In the genomic region with DNA sequence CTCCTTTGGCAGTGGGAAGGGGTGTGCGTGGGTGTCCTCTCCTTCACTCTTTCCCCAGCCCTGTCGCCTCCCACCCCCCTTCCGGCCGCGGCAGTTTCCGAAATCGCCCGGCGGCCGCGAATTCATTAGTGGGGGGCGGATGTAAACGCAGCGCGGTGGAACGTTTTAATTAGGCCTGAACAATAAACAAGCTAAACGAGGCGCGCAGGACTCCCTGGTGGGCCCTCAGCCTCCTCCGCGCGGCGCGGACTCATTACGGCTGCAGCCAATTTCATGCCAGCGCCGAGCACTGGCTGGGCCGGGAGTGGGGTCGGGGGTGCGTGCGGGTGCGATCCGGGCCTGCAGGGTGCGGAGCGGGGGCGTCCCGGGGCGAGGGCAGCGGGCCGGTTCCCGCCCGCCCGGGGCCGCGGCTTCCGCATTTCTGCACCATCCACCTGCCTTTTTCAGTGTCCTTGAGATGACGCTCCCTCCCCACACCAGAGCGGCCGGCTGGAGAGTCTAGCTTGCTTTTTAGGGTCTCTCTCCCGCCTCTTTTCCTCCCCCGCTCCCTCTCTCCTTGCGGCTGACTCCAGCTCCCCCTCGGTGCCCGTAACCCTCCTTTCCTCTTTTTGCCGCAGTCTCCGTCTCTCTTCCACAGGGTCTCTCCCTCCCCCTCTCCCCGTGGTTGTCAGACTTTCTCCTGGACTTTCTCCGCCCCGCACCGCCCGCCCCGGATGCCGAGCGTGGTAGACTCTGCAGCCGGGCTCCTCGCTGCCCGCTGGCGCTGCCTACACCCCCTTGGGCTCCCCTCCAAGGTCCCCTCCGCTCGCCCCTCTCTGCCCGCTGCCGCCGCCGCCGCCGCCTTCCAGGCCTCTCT, we compare ENCODE assay signal across 10 cellular contexts. TPM values are rescaled to one million over a fixed set of nuclear protein-coding genes. Genes with fewer than 3 reads are reported as not detected.
DNase-seq lines count a peak whose midpoint lies in the region; ATAC-seq and TF ChIP-seq lines count a peak whose summit lies in the region.
"Had no signal": no experiment of that assay in that cellular context is flagged by ENCODE, and none has a peak within 500 bp of the region (broad histone marks: within the 10 kb centered on the region; RNA-seq: fewer than 3 reads in every experiment).

A gene (minus strand): TSS at position 644 of the 856 bp plus-strand sequence.

- H3K27me3 ChIP-seq in DOHH2 (ENCODE audit: control insufficient read depth, low read length) = no peaks in the 10 kb centered on the region
- peaks cover 95% of the 10 kb centered on the region for H3K27me3 ChIP-seq in endodermal cell (ENCODE audit: control insufficient read depth, insufficient read depth, low read length, poor library complexity, severe bottlenecking)

- peaks cover 94% of the 10 kb centered on the region for H3K4me1 ChIP-seq in DOHH2 (ENCODE audit: control insufficient read depth, low read length)
- peaks cover 16% of the 10 kb centered on the region for H3K4me1 ChIP-seq in HEK293 (ENCODE audit: control insufficient read depth, insufficient read depth, low read length)
- no peaks in the 10 kb centered on the region for H3K4me1 ChIP-seq in endodermal cell (ENCODE audit: control insufficient read depth, insufficient read depth, low read length)

- H3K9ac ChIP-seq in endodermal cell (ENCODE audit: extremely low read depth, low read length, poor library complexity, severe bottlenecking) = no peak within 1 kb of the TSS

- H3K27ac ChIP-seq in DOHH2 (ENCODE audit: low read depth, low read length) (peak within 1 kb of the TSS; percentile 96), HEK293 (ENCODE audit: extremely low read depth, low read depth, low read length) (peak within 1 kb of the TSS; percentile 59; the same call in 1 of the 2 replicates), endodermal cell (ENCODE audit: low read depth, low read length) (peak within 1 kb of the TSS; percentile 50)

- H3K36me3 ChIP-seq in DOHH2 (ENCODE audit: control insufficient read depth, low read length) (peaks cover 9% of the 10 kb centered on the region; the same call in 1 of the 2 replicates), HEK293 (ENCODE audit: control insufficient read depth in 2 of 2, insufficient read depth in 1 of 2, low read length in 2 of 2) (no peaks in the 10 kb centered on the region), endodermal cell (ENCODE audit: control insufficient read depth, insufficient read depth, low read length) (no peaks in the 10 kb centered on the region)

- no peaks in the 10 kb centered on the region for H3K9me3 ChIP-seq in DOHH2 (ENCODE audit: control insufficient read depth, insufficient read depth, low read length)
- no peaks in the 10 kb centered on the region for H3K9me3 ChIP-seq in HEK293 (ENCODE audit: control insufficient read depth, insufficient read depth, low read depth, low read length)
- no peaks in the 10 kb centered on the region for H3K9me3 ChIP-seq in endodermal cell (ENCODE audit: control insufficient read depth, low read length)

- no peak within 1 kb of the TSS for H3K27ac Mint-ChIP-seq in T-helper 1 cell treated with Interleukin-12 subunit alpha and Interleukin-12 subunit beta and Interleukin-4 antibody, amounts not matched to agents 30 μg/mL and 1 μg/mL, for 36 hours
- H3K27ac Mint-ChIP-seq in endodermal cell = no peak within 1 kb of the TSS
- no peak within 1 kb of the TSS for H3K27ac Mint-ChIP-seq in nephron progenitor cell

- H3K4me1 Mint-ChIP-seq in T-helper 1 cell treated with Interleukin-12 subunit alpha and Interleukin-12 subunit beta and Interleukin-4 antibody, amounts not matched to agents 30 μg/mL and 1 μg/mL, for 36 hours (ENCODE audit: low read depth) = peaks cover 25% of the 10 kb centered on the region
- H3K4me1 Mint-ChIP-seq in endodermal cell = peaks cover 1% of the 10 kb centered on the region
- H3K4me1 Mint-ChIP-seq in nephron progenitor cell = no peaks in the 10 kb centered on the region

- CTCF ChIA-PET in HEK293 (lab: Yijun Ruan, JAX) = interaction anchor here (0.6 to 11.4 kb wide), 6 partner anchors 7 to 611 kb away, joined by 3 to 172 read pairs (median 8); no protein-coding TSS in a partner anchor

- H3K9me2 ChIP-seq in DOHH2 (replicated peaks; ENCODE audit: control insufficient read depth, low read length) = no peaks in the 10 kb centered on the region

- POLR2A ChIA-PET in HEK293 (lab: Yijun Ruan, JAX) = interaction anchor here (0.6 kb wide), 1 partner anchor 187 kb away, joined by 3 read pairs; a partner anchor contains a TSS

- H3K4me2 ChIP-seq in DOHH2 (ENCODE audit: low read length) = peak within 1 kb of the TSS; percentile 87

- no peaks in the 10 kb centered on the region for H4K20me1 ChIP-seq in DOHH2 (ENCODE audit: control insufficient read depth, insufficient read depth, low read depth, low read length)

- peak within 1 kb of the TSS; percentile 17 for H3K4me3 Mint-ChIP-seq in T-helper 1 cell treated with Interleukin-12 subunit alpha and Interleukin-12 subunit beta and Interleukin-4 antibody, amounts not matched to agents 30 μg/mL and 1 μg/mL, for 36 hours
- H3K4me3 Mint-ChIP-seq in endodermal cell (no peak within 1 kb of the TSS), nephron progenitor cell (no peak within 1 kb of the TSS)

- ATAC-seq in HG03460 (IDR thresholded peaks at IDR 0.05; ENCODE audit: unreplicated experiment) = no peak

- peak; percentile 81 for DNase-seq in endodermal cell
- peak; percentile 65 for DNase-seq in nephron progenitor cell
- DNase-seq in NCI-H2107 treated with DMSO at 0.1 percent for 48 hours (lab: John Stamatoyannopoulos, UW; ENCODE audit: unreplicated experiment) = no peak
- DNase-seq in NCI-H82 (lab: John Stamatoyannopoulos, UW) = no peak

- peaks cover 34% of the 10 kb centered on the region for H3K79me2 ChIP-seq in DOHH2 (ENCODE audit: control insufficient read depth, low read length)

- H3K27me3 Mint-ChIP-seq in T-helper 1 cell treated with Interleukin-12 subunit alpha and Interleukin-12 subunit beta and Interleukin-4 antibody, amounts not matched to agents 30 μg/mL and 1 μg/mL, for 36 hours (ENCODE audit: low read depth) = no peaks in the 10 kb centered on the region
- H3K27me3 Mint-ChIP-seq in endodermal cell (ENCODE audit: insufficient read depth) = peaks cover 3% of the 10 kb centered on the region
- peaks cover 7% of the 10 kb centered on the region for H3K27me3 Mint-ChIP-seq in nephron progenitor cell (ENCODE audit: low read depth, poor library complexity)

- TF ChIP-seq CTCF in DOHH2 (IDR thresholded peaks at IDR 0.05; ENCODE audit: low read depth, low read length, poor library complexity, severe bottlenecking) (no peak), HEK293 (tag by site-specific recombination; IDR thresholded peaks at IDR 0.05) (no peak), endodermal cell (conservative IDR thresholded peaks at IDR 0.05) (no peak), nephron progenitor cell (IDR thresholded peaks at IDR 0.05) (no peak)

- H3F3A ChIP-seq in DOHH2 (ENCODE audit: control insufficient read depth, insufficient read depth) = peaks cover 48% of the 10 kb centered on the region

- H3K36me3 Mint-ChIP-seq in T-helper 1 cell treated with Interleukin-12 subunit alpha and Interleukin-12 subunit beta and Interleukin-4 antibody, amounts not matched to agents 30 μg/mL and 1 μg/mL, for 36 hours (ENCODE audit: low read depth) = no peaks in the 10 kb centered on the region
- H3K36me3 Mint-ChIP-seq in endodermal cell (ENCODE audit: low read depth) (no peaks in the 10 kb centered on the region), nephron progenitor cell (ENCODE audit: low read depth) (no peaks in the 10 kb centered on the region)

- peak within 1 kb of the TSS; percentile 85 for H3K4me3 ChIP-seq in DOHH2 (ENCODE audit: low read length)
- H3K4me3 ChIP-seq in HEK293 (ENCODE audit: low read depth, low read length) = no peak within 1 kb of the TSS
- H3K4me3 ChIP-seq in endodermal cell (ENCODE audit: low read length) = peak within 1 kb of the TSS; percentile 70

- no peaks in the 10 kb centered on the region for H3K9me3 Mint-ChIP-seq in T-helper 1 cell treated with Interleukin-12 subunit alpha and Interleukin-12 subunit beta and Interleukin-4 antibody, amounts not matched to agents 30 μg/mL and 1 μg/mL, for 36 hours
- H3K9me3 Mint-ChIP-seq in endodermal cell (no peaks in the 10 kb centered on the region), nephron progenitor cell (no peaks in the 10 kb centered on the region)

- WGBS in endodermal cell (ENCODE audit: insufficient coverage in 1 of 2, insufficient read length in 1 of 2), 2 experiments = 1 to 2% methylated on average over 26 to 76 of the region's 76 CpGs

TF ChIP-seq in HEK293, 187 proteins besides CTCF, POLR2A, EP300 and RAD21 (continues in another document):
- TF ChIP-seq ZNF423 (tag by site-specific recombination; IDR thresholded peaks at IDR 0.05) = peak; percentile 58; the same call in 1 of the 2 replicates
- TF ChIP-seq, protein P1, sequence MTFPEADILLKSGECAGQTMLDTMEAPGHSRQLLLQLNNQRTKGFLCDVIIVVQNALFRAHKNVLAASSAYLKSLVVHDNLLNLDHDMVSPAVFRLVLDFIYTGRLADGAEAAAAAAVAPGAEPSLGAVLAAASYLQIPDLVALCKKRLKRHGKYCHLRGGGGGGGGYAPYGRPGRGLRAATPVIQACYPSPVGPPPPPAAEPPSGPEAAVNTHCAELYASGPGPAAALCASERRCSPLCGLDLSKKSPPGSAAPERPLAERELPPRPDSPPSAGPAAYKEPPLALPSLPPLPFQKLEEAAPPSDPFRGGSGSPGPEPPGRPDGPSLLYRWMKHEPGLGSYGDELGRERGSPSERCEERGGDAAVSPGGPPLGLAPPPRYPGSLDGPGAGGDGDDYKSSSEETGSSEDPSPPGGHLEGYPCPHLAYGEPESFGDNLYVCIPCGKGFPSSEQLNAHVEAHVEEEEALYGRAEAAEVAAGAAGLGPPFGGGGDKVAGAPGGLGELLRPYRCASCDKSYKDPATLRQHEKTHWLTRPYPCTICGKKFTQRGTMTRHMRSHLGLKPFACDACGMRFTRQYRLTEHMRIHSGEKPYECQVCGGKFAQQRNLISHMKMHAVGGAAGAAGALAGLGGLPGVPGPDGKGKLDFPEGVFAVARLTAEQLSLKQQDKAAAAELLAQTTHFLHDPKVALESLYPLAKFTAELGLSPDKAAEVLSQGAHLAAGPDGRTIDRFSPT (tag by site-specific recombination; IDR thresholded peaks at IDR 0.05) = no peak
- peak; percentile 20; the same call in 1 of the 2 replicates for TF ChIP-seq OSR2 (tag by site-specific recombination; IDR thresholded peaks at IDR 0.05)
- TF ChIP-seq ZNF600 (tag by site-specific recombination; IDR thresholded peaks at IDR 0.05) = no peak
- TF ChIP-seq, protein P2, sequence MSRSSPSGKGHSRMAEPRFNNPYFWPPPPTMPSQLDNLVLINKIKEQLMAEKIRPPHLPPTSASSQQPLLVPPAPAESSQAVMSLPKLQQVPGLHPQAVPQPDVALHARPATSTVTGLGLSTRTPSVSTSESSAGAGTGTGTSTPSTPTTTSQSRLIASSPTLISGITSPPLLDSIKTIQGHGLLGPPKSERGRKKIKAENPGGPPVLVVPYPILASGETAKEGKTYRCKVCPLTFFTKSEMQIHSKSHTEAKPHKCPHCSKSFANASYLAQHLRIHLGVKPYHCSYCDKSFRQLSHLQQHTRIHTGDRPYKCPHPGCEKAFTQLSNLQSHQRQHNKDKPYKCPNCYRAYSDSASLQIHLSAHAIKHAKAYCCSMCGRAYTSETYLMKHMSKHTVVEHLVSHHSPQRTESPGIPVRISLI (tag by site-specific recombination; IDR thresholded peaks at IDR 0.05) = no peak
- no peak for TF ChIP-seq KLF16 (tag by site-specific recombination; IDR thresholded peaks at IDR 0.05)
- no peak for TF ChIP-seq ZNF548 (tag by site-specific recombination; IDR thresholded peaks at IDR 0.05)

RNA-seq across cellular contexts. Expression of the gene that starts here (rescaled TPM):
- not detected for total RNA-seq in endodermal cell
- not detected for polyA plus RNA-seq in endodermal cell (2013, experiment 1 of 2)
- polyA plus RNA-seq in endodermal cell (2013, experiment 2 of 2) = not detected
- total RNA-seq: NCI-H460, renal cortical epithelial cell had no signal

Comparison
In these comparisons a context has a peak if more than half of its experiments do, and no peak if none do; other contexts are left out.
1. Peak in DNase-seq, H3K4me3 ChIP-seq and H3K27ac ChIP-seq in endodermal cell; RNA of the gene not detected or under 1 TPM.